Comparison of ENCODE assay signal across 1 cellular context in the genomic region with DNA sequence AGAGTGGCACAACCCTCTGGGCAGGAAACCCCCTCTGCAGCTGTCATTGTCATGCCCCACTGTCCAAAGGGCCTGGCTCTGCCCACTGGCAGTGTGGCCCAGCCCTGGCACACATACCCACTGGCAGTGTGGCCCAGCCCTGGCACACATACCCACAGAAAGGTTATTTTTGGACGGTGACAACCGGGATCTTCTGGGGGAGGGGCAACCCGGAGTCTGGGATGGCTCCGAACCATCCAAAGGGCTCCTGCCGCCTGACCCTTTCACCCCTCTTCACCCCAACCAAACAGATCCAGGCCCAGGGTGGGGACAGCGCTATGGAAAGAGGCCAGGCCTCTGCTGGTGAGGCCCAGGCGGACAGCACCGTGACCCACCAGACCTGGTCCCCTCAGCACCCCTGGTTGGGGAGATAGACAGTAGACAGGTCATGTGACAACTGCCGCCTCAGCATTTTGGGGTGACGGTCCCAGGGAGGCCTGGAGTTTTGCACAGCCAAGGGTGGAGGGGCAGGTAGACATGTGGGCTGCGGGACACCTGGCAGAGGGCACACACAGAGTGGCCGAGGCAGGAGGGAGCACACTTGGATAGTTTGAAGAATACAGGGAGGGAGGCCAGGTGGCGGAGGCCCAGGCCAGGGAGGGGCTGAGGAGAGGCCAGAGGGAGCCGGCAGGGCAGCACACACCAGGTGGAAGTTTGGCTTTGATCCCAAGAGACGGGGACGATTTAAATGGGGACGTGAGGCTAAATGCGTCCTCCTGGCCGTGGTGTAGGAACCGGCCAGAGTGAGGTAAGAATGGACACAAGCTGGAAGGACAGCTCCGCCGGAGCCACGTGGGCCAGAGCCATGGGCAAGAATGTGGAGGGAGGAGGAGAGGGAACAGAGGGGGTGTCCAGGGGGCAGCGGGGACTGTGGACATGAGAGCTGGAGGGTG.
TF ChIP-seq lines count a peak whose summit lies in the region.

No MANE protein-coding gene starts in this region.

TF ChIP-seq in K562, 482 proteins besides CTCF, POLR2A, EP300 and RAD21 (continues in another document):
- TF ChIP-seq, protein P1, sequence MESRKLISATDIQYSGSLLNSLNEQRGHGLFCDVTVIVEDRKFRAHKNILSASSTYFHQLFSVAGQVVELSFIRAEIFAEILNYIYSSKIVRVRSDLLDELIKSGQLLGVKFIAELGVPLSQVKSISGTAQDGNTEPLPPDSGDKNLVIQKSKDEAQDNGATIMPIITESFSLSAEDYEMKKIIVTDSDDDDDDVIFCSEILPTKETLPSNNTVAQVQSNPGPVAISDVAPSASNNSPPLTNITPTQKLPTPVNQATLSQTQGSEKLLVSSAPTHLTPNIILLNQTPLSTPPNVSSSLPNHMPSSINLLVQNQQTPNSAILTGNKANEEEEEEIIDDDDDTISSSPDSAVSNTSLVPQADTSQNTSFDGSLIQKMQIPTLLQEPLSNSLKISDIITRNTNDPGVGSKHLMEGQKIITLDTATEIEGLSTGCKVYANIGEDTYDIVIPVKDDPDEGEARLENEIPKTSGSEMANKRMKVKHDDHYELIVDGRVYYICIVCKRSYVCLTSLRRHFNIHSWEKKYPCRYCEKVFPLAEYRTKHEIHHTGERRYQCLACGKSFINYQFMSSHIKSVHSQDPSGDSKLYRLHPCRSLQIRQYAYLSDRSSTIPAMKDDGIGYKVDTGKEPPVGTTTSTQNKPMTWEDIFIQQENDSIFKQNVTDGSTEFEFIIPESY (CRISPR knock-in tag; IDR thresholded peaks at IDR 0.05): peak; percentile 52; the same call in 1 of the 2 replicates
- TF ChIP-seq, protein P2, sequence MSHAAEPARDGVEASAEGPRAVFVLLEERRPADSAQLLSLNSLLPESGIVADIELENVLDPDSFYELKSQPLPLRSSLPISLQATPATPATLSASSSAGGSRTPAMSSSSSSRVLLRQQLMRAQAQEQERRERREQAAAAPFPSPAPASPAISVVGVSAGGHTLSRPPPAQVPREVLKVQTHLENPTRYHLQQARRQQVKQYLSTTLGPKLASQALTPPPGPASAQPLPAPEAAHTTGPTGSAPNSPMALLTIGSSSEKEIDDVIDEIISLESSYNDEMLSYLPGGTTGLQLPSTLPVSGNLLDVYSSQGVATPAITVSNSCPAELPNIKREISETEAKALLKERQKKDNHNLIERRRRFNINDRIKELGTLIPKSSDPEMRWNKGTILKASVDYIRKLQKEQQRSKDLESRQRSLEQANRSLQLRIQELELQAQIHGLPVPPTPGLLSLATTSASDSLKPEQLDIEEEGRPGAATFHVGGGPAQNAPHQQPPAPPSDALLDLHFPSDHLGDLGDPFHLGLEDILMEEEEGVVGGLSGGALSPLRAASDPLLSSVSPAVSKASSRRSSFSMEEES (CRISPR knock-in tag; IDR thresholded peaks at IDR 0.05): 0 out of 2 replicates have a peak, but pooled peaks have one; percentile 24
- TF ChIP-seq MEF2D (tag; conservative IDR thresholded peaks at IDR 0.05; ENCODE audit: low read depth) (no peak), UBTF (IDR thresholded peaks at IDR 0.05; ENCODE audit: borderline replicate concordance in 1 of 2, low read depth in 2 of 2, low read length in 2 of 2) (no peak), CHCHD3 (CRISPR knock-in tag; IDR thresholded peaks at IDR 0.05) (no peak), SMARCA5 (IDR thresholded peaks at IDR 0.05) (no peak), GMEB1 (CRISPR knock-in tag; IDR thresholded peaks at IDR 0.05) (no peak), ZNF316 (IDR thresholded peaks at IDR 0.05) (peak; percentile 85), RBM17 (IDR thresholded peaks at IDR 0.05; ENCODE audit: borderline replicate concordance, low read depth, low read length) (no peak), RNF2 (IDR thresholded peaks at IDR 0.05) (no peak), SAP30 (IDR thresholded peaks at IDR 0.05; ENCODE audit: borderline replicate concordance, insufficient read depth, low read depth, low read length, poor library complexity, severe bottlenecking) (no peak), ZNF3 (CRISPR knock-in tag; IDR thresholded peaks at IDR 0.05) (no peak), NFATC3 (IDR thresholded peaks at IDR 0.05) (no peak), FOXP1 (CRISPR knock-in tag; IDR thresholded peaks at IDR 0.05) (no peak), NCOA1 (IDR thresholded peaks at IDR 0.05; ENCODE audit: low read depth) (no peak), KLF10 (CRISPR knock-in tag; IDR thresholded peaks at IDR 0.05) (no peak), C11orf30 (IDR thresholded peaks at IDR 0.05; ENCODE audit: low read depth) (peak; percentile 82), E2F1 (CRISPR knock-in tag; IDR thresholded peaks at IDR 0.05) (no peak), HMG20A (CRISPR knock-in tag; conservative IDR thresholded peaks at IDR 0.05) (no peak), KLF1 (tag; IDR thresholded peaks at IDR 0.05) (no peak)
- TF ChIP-seq, protein P3, sequence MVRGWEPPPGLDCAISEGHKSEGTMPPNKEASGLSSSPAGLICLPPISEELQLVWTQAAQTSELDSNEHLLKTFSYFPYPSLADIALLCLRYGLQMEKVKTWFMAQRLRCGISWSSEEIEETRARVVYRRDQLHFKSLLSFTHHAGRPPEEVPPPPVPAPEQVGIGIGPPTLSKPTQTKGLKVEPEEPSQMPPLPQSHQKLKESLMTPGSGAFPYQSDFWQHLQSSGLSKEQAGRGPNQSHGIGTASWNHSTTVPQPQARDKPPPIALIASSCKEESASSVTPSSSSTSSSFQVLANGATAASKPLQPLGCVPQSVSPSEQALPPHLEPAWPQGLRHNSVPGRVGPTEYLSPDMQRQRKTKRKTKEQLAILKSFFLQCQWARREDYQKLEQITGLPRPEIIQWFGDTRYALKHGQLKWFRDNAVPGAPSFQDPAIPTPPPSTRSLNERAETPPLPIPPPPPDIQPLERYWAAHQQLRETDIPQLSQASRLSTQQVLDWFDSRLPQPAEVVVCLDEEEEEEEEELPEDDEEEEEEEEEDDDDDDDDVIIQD (CRISPR knock-in tag; IDR thresholded peaks at IDR 0.05): no peak
- TF ChIP-seq, protein P4, sequence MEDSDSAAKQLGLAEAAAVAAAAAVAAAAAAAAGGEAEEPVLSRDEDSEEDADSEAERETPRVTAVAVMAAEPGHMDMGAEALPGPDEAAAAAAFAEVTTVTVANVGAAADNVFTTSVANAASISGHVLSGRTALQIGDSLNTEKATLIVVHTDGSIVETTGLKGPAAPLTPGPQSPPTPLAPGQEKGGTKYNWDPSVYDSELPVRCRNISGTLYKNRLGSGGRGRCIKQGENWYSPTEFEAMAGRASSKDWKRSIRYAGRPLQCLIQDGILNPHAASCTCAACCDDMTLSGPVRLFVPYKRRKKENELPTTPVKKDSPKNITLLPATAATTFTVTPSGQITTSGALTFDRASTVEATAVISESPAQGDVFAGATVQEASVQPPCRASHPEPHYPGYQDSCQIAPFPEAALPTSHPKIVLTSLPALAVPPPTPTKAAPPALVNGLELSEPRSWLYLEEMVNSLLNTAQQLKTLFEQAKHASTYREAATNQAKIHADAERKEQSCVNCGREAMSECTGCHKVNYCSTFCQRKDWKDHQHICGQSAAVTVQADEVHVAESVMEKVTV (CRISPR knock-in tag; IDR thresholded peaks at IDR 0.05): no peak
- TF ChIP-seq, protein P5, sequence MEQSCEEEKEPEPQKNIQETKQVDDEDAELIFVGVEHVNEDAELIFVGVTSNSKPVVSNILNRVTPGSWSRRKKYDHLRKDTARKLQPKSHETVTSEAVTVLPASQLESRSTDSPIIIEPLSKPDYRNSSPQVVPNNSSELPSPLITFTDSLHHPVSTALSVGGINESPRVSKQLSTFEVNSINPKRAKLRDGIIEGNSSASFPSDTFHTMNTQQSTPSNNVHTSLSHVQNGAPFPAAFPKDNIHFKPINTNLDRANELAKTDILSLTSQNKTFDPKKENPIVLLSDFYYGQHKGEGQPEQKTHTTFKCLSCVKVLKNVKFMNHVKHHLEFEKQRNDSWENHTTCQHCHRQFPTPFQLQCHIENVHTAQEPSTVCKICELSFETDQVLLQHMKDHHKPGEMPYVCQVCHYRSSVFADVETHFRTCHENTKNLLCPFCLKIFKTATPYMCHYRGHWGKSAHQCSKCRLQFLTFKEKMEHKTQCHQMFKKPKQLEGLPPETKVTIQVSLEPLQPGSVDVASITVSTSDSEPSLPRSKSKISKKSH (CRISPR knock-in tag; IDR thresholded peaks at IDR 0.05): no peak
- TF ChIP-seq, protein P6, sequence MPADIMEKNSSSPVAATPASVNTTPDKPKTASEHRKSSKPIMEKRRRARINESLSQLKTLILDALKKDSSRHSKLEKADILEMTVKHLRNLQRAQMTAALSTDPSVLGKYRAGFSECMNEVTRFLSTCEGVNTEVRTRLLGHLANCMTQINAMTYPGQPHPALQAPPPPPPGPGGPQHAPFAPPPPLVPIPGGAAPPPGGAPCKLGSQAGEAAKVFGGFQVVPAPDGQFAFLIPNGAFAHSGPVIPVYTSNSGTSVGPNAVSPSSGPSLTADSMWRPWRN (IDR thresholded peaks at IDR 0.05; ENCODE audit: low read depth): no peak
- TF ChIP-seq, protein P7, sequence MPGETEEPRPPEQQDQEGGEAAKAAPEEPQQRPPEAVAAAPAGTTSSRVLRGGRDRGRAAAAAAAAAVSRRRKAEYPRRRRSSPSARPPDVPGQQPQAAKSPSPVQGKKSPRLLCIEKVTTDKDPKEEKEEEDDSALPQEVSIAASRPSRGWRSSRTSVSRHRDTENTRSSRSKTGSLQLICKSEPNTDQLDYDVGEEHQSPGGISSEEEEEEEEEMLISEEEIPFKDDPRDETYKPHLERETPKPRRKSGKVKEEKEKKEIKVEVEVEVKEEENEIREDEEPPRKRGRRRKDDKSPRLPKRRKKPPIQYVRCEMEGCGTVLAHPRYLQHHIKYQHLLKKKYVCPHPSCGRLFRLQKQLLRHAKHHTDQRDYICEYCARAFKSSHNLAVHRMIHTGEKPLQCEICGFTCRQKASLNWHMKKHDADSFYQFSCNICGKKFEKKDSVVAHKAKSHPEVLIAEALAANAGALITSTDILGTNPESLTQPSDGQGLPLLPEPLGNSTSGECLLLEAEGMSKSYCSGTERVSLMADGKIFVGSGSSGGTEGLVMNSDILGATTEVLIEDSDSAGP (CRISPR knock-in tag; IDR thresholded peaks at IDR 0.05): no peak
- TF ChIP-seq, protein P8, sequence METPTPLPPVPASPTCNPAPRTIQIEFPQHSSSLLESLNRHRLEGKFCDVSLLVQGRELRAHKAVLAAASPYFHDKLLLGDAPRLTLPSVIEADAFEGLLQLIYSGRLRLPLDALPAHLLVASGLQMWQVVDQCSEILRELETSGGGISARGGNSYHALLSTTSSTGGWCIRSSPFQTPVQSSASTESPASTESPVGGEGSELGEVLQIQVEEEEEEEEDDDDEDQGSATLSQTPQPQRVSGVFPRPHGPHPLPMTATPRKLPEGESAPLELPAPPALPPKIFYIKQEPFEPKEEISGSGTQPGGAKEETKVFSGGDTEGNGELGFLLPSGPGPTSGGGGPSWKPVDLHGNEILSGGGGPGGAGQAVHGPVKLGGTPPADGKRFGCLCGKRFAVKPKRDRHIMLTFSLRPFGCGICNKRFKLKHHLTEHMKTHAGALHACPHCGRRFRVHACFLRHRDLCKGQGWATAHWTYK (CRISPR knock-in tag; IDR thresholded peaks at IDR 0.05): no peak
- TF ChIP-seq, protein P9, sequence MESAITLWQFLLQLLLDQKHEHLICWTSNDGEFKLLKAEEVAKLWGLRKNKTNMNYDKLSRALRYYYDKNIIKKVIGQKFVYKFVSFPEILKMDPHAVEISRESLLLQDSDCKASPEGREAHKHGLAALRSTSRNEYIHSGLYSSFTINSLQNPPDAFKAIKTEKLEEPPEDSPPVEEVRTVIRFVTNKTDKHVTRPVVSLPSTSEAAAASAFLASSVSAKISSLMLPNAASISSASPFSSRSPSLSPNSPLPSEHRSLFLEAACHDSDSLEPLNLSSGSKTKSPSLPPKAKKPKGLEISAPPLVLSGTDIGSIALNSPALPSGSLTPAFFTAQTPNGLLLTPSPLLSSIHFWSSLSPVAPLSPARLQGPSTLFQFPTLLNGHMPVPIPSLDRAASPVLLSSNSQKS (CRISPR knock-in tag; IDR thresholded peaks at IDR 0.05): no peak
